Comparison of ENCODE assay signal across 12 cellular contexts in genomic region chr4:149823770-149824221, GRCh38. TPM values are rescaled to one million over a fixed set of nuclear protein-coding genes. Genes with fewer than 3 reads are reported as not detected.
A peak's percentile ranks its signal among the peaks of the same experiment; 100 is the strongest.
DNase-seq lines count a peak whose midpoint lies in the region; ATAC-seq and TF ChIP-seq lines count a peak whose summit lies in the region.
"Had no signal": no experiment of that assay in that cellular context is flagged by ENCODE, and none has a peak within 500 bp of the region (broad histone marks: within the 10 kb centered on the region; RNA-seq: fewer than 3 reads in every experiment).

No MANE protein-coding gene starts in this region.

- DNase-seq in Calu3 (no peak), NCI-H226 (peak; percentile 69), dermis microvascular lymphatic vessel endothelial cell (ENCODE audit: low read depth in 2 of 2) (peak; percentile 45 to 77), omental fat pad (ENCODE audit: low spot score) (no peak), AML-193 (lab: John Stamatoyannopoulos, UW) (no peak), UCSD-AML1 (lab: John Stamatoyannopoulos, UW; ENCODE audit: unreplicated experiment) (no peak), NCI-H345 (lab: John Stamatoyannopoulos, UW) (no peak)
- no peak for DNase-seq in activated T-cell treated with anti-CD3 and anti-CD28 coated beads, Interleukin-2, amount 50 U/mL, for 72 hours
- DNase-seq: NCI-H774 had no signal

- BruUV-seq in Calu3 (replicated peaks; lab: Mats Ljungman, UMichigan), result no TSS peak

- H3K27ac Mint-ChIP-seq in Calu3 (ENCODE audit: unreplicated experiment), result peak overlapping the region; percentile 83
- H3K27ac Mint-ChIP-seq in activated T-cell treated with anti-CD3 and anti-CD28 coated beads, Interleukin-2, amount 50 U/mL, for 72 hours, result no peak overlapping the region
- H3K27ac Mint-ChIP-seq: activated T-helper 17 cell treated with anti-CD3 and anti-CD28 coated beads, Interleukin-2, amount 50 U/mL, for 72 hours had no signal

- no peaks in the 10 kb centered on the region for H3K9me3 Mint-ChIP-seq in Calu3 (ENCODE audit: low read depth, unreplicated experiment)
- no peaks in the 10 kb centered on the region for H3K9me3 Mint-ChIP-seq in activated T-cell treated with anti-CD3 and anti-CD28 coated beads, Interleukin-2, amount 50 U/mL, for 72 hours
- H3K9me3 Mint-ChIP-seq: activated T-helper 17 cell treated with anti-CD3 and anti-CD28 coated beads, Interleukin-2, amount 50 U/mL, for 72 hours had no signal

- intact Hi-C loops in Calu3 (cut with micrococcal nuclease; ENCODE audit: unreplicated experiment), result loop anchor here (10.0 kb wide), 1 partner anchor 61 kb away; no protein-coding TSS in a partner anchor

- H3K4me1 Mint-ChIP-seq in Calu3 (ENCODE audit: low read depth, unreplicated experiment), result peaks cover 26% of the 10 kb centered on the region
- H3K4me1 Mint-ChIP-seq in activated T-cell treated with anti-CD3 and anti-CD28 coated beads, Interleukin-2, amount 50 U/mL, for 72 hours (ENCODE audit: low read depth), result no peaks in the 10 kb centered on the region
- H3K4me1 Mint-ChIP-seq: activated T-helper 17 cell treated with anti-CD3 and anti-CD28 coated beads, Interleukin-2, amount 50 U/mL, for 72 hours; IgD-negative memory B cell had no signal

- CTCF ChIA-PET in Calu3 (lab: Charles Lee), result no interaction called here

- H3K27me3 Mint-ChIP-seq in Calu3 (ENCODE audit: unreplicated experiment), result no peaks in the 10 kb centered on the region
- no peaks in the 10 kb centered on the region for H3K27me3 Mint-ChIP-seq in activated T-cell treated with anti-CD3 and anti-CD28 coated beads, Interleukin-2, amount 50 U/mL, for 72 hours (ENCODE audit: low read depth)
- H3K27me3 Mint-ChIP-seq: activated T-helper 17 cell treated with anti-CD3 and anti-CD28 coated beads, Interleukin-2, amount 50 U/mL, for 72 hours; IgD-negative memory B cell had no signal

- H3K36me3 Mint-ChIP-seq in Calu3 (ENCODE audit: insufficient read depth, unreplicated experiment), result no peaks in the 10 kb centered on the region
- H3K36me3 Mint-ChIP-seq in activated T-cell treated with anti-CD3 and anti-CD28 coated beads, Interleukin-2, amount 50 U/mL, for 72 hours (ENCODE audit: insufficient read depth in 2 of 2), result no peaks in the 10 kb centered on the region
- H3K36me3 Mint-ChIP-seq: IgD-negative memory B cell had no signal

- no peak for TF ChIP-seq CTCF in Calu3 (IDR thresholded peaks at IDR 0.05; ENCODE audit: unreplicated experiment)
- no peak for TF ChIP-seq CTCF in omental fat pad (IDR thresholded peaks at IDR 0.05)

- no peak overlapping the region for H3K4me3 Mint-ChIP-seq in Calu3 (ENCODE audit: low read depth, unreplicated experiment)
- no peak overlapping the region for H3K4me3 Mint-ChIP-seq in activated T-cell treated with anti-CD3 and anti-CD28 coated beads, Interleukin-2, amount 50 U/mL, for 72 hours
- H3K4me3 Mint-ChIP-seq: activated T-helper 17 cell treated with anti-CD3 and anti-CD28 coated beads, Interleukin-2, amount 50 U/mL, for 72 hours; IgD-negative memory B cell had no signal

- ATAC-seq in omental fat pad (ENCODE audit: low FRiP score), result peak; percentile 93
- no peak for ATAC-seq in activated T-cell treated with anti-CD3 and anti-CD28 coated beads, Interleukin-2, amount 50 U/mL, for 72 hours (replicated peaks in 1 of 2)
- ATAC-seq: activated T-helper 17 cell treated with anti-CD3 and anti-CD28 coated beads, Interleukin-2, amount 50 U/mL, for 72 hours had no signal

RNA-seq across cellular contexts. Expression of gene IQCM, which starts 8.2 kb away (rescaled TPM):
- total RNA-seq in Calu3 (2022) (not detected in 2 replicates), dermis microvascular lymphatic vessel endothelial cell (not detected in 2 replicates), omental fat pad (not detected)
- not detected for total RNA-seq in activated T-cell treated with anti-CD3 and anti-CD28 coated beads, Interleukin-2, amount 50 U/mL, for 72 hours
- total RNA-seq: activated T-helper 17 cell treated with anti-CD3 and anti-CD28 coated beads, Interleukin-2, amount 50 U/mL, for 72 hours; pulmonary artery endothelial cell had no signal

Comparison
In these comparisons a context has a peak if more than half of its experiments do, and no peak if none do; other contexts are left out.
1. DNase-seq: peak in NCI-H226 (single experiment) and dermis microvascular lymphatic vessel endothelial cell (2 of 2); none in Calu3 (single experiment), omental fat pad (single experiment), AML-193 (0 of 2), activated T-cell treated with anti-CD3 and anti-CD28 coated beads, Interleukin-2, amount 50 U/mL, for 72 hours (0 of 2), UCSD-AML1 (single experiment) and NCI-H345 (single experiment).